Comparison of ENCODE assay signal across 14 cellular contexts in genomic region chr6:10771371-10771894, GRCh38.
"Had no signal": no experiment of that assay in that cellular context is flagged by ENCODE, and none has a peak within 500 bp of the region (broad histone marks: within the 10 kb centered on the region; RNA-seq: fewer than 3 reads in every experiment).

No MANE protein-coding gene starts in this region.

- H3K4me1 ChIP-seq: ascending aorta, heart left ventricle, neural progenitor cell, pancreas, stomach had no signal

- H3K36me3 ChIP-seq: pancreas, thoracic aorta had no signal

- H3K27me3 Mint-ChIP-seq: activated naive CD8-positive, alpha-beta T cell treated with anti-CD3 and anti-CD28 coated beads, Interleukin-2, amount 50 U/mL, for 24 hours had no signal

- H3K27ac ChIP-seq: ascending aorta, heart left ventricle, neural progenitor cell, pancreas, stomach, thoracic aorta had no signal

- H3K9me3 ChIP-seq: ascending aorta, heart left ventricle, pancreas, stomach, thoracic aorta had no signal

- H3K27ac Mint-ChIP-seq: activated naive CD8-positive, alpha-beta T cell treated with anti-CD3 and anti-CD28 coated beads, Interleukin-2, amount 50 U/mL, for 24 hours; mesothelial cell of epicardium; neural progenitor cell had no signal

- H3K4me3 Mint-ChIP-seq: activated naive CD8-positive, alpha-beta T cell treated with anti-CD3 and anti-CD28 coated beads, Interleukin-2, amount 50 U/mL, for 24 hours; mesothelial cell of epicardium; neural progenitor cell had no signal

- ATAC-seq: activated naive CD8-positive, alpha-beta T cell treated with anti-CD3 and anti-CD28 coated beads, Interleukin-2, amount 50 U/mL, for 24 hours; heart left ventricle; pancreas had no signal

- DNase-seq: activated CD4-positive, alpha-beta T cell treated with anti-CD3 and anti-CD28 coated beads for 4 hours; activated CD8-positive, alpha-beta memory T cell treated with anti-CD3 and anti-CD28 coated beads for 24 hours; activated naive CD4-positive, alpha-beta T cell treated with Interleukin-2 at 50 U/mL for 16 hours; activated naive CD8-positive, alpha-beta T cell treated with anti-CD3 and anti-CD28 coated beads, Interleukin-2, amount 50 U/mL, for 24 hours; foreskin melanocyte; heart left ventricle; pancreas; stimulated activated CD4-positive, alpha-beta T cell treated with anti-CD3 and anti-CD28 coated beads, Interleukin-4, amount 100 ng/mL, for 1 hour; stimulated activated CD8-positive, alpha-beta memory T cell treated with anti-CD3 and anti-CD28 coated beads, Interleukin-4, amount 100 ng/mL, for 48 hours; stomach had no signal

- H3K27me3 ChIP-seq: ascending aorta, heart left ventricle, neural progenitor cell, pancreas, stomach had no signal

- H3K4me1 Mint-ChIP-seq: activated naive CD8-positive, alpha-beta T cell treated with anti-CD3 and anti-CD28 coated beads, Interleukin-2, amount 50 U/mL, for 24 hours; mesothelial cell of epicardium; neural progenitor cell had no signal

- H3K4me3 ChIP-seq: ascending aorta, heart left ventricle, neural progenitor cell, pancreas, stomach, thoracic aorta had no signal

- H3K9me3 Mint-ChIP-seq: activated naive CD8-positive, alpha-beta T cell treated with anti-CD3 and anti-CD28 coated beads, Interleukin-2, amount 50 U/mL, for 24 hours; mesothelial cell of epicardium; neural progenitor cell had no signal
